ENCODE assay signal across 1 cellular context in genomic region chr12:89947437-89948265, GRCh38.
TF ChIP-seq lines count a peak whose summit lies in the region.

No MANE protein-coding gene starts in this region.

TF ChIP-seq in HEK293, 187 proteins besides CTCF, POLR2A, EP300 and RAD21 (continued from another document):
- TF ChIP-seq, protein P1, sequence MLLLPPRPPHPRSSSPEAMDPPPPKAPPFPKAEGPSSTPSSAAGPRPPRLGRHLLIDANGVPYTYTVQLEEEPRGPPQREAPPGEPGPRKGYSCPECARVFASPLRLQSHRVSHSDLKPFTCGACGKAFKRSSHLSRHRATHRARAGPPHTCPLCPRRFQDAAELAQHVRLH (tag by site-specific recombination; IDR thresholded peaks at IDR 0.05), result 0 out of 2 replicates have a peak, but pooled peaks have one; percentile 11
- no peak for TF ChIP-seq ZNF664 (tag by site-specific recombination; IDR thresholded peaks at IDR 0.05)
- TF ChIP-seq ZBTB26 (tag by site-specific recombination; optimal IDR thresholded peaks at IDR 0.05), result no peak
- no peak for TF ChIP-seq ZNF394 (tag by site-specific recombination; IDR thresholded peaks at IDR 0.05; ENCODE audit: borderline replicate concordance)
- TF ChIP-seq ZNF660 (tag by site-specific recombination; IDR thresholded peaks at IDR 0.05), result no peak; the same call in 1 of the 2 replicates
- TF ChIP-seq OVOL3 (tag by site-specific recombination; IDR thresholded peaks at IDR 0.05), result no peak
- TF ChIP-seq TCF7L2 (IDR thresholded peaks at IDR 0.05; ENCODE audit: borderline replicate concordance, low read depth, low read length), result no peak
- no peak for TF ChIP-seq ZNF560 (tag by site-specific recombination; IDR thresholded peaks at IDR 0.05; ENCODE audit: borderline replicate concordance)
- no peak for TF ChIP-seq ZNF423 (tag by site-specific recombination; IDR thresholded peaks at IDR 0.05)
- TF ChIP-seq ZNF274 (IDR thresholded peaks at IDR 0.05; ENCODE audit: low read length), result no peak
- no peak for TF ChIP-seq ZNF274 (tag by site-specific recombination; IDR thresholded peaks at IDR 0.05; ENCODE audit: borderline replicate concordance)
- TF ChIP-seq ZNF132 (tag by site-specific recombination; IDR thresholded peaks at IDR 0.05; ENCODE audit: borderline replicate concordance), result no peak
- TF ChIP-seq, protein P2, sequence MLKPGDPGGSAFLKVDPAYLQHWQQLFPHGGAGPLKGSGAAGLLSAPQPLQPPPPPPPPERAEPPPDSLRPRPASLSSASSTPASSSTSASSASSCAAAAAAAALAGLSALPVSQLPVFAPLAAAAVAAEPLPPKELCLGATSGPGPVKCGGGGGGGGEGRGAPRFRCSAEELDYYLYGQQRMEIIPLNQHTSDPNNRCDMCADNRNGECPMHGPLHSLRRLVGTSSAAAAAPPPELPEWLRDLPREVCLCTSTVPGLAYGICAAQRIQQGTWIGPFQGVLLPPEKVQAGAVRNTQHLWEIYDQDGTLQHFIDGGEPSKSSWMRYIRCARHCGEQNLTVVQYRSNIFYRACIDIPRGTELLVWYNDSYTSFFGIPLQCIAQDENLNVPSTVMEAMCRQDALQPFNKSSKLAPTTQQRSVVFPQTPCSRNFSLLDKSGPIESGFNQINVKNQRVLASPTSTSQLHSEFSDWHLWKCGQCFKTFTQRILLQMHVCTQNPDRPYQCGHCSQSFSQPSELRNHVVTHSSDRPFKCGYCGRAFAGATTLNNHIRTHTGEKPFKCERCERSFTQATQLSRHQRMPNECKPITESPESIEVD (tag by site-specific recombination; IDR thresholded peaks at IDR 0.05), result peak; percentile 92
- no peak for TF ChIP-seq ZNF391 (tag by site-specific recombination; IDR thresholded peaks at IDR 0.05; ENCODE audit: borderline replicate concordance, low read depth)
- no peak for TF ChIP-seq ZNF174 (tag by site-specific recombination; IDR thresholded peaks at IDR 0.05)
- TF ChIP-seq SCRT1 (tag by site-specific recombination; IDR thresholded peaks at IDR 0.05; ENCODE audit: borderline replicate concordance), result peak; percentile 42; the same call in 1 of the 2 replicates
- no peak for TF ChIP-seq ZNF138 (tag by site-specific recombination; IDR thresholded peaks at IDR 0.05; ENCODE audit: borderline replicate concordance)
- no peak for TF ChIP-seq GLIS2 (tag by site-specific recombination; IDR thresholded peaks at IDR 0.05)
- no peak for TF ChIP-seq ZNF549 (tag by site-specific recombination; IDR thresholded peaks at IDR 0.05)
- peak; percentile 65; the same call in 1 of the 2 replicates for TF ChIP-seq ZNF10 (tag by site-specific recombination; IDR thresholded peaks at IDR 0.05)
- no peak for TF ChIP-seq ZFP37 (tag by site-specific recombination; IDR thresholded peaks at IDR 0.05)
- TF ChIP-seq ZNF621 (tag by site-specific recombination; IDR thresholded peaks at IDR 0.05), result no peak
- peak; percentile 62 for TF ChIP-seq IKZF3 (tag by site-specific recombination; IDR thresholded peaks at IDR 0.05)
- no peak for TF ChIP-seq ZFHX2 (tag by site-specific recombination; conservative IDR thresholded peaks at IDR 0.05)
- TF ChIP-seq ZNF184 (tag by site-specific recombination; IDR thresholded peaks at IDR 0.05), result no peak
- TF ChIP-seq HOXD13 (CRISPR knock-in tag; IDR thresholded peaks at IDR 0.05; ENCODE audit: borderline replicate concordance), result no peak
- TF ChIP-seq, protein P3, sequence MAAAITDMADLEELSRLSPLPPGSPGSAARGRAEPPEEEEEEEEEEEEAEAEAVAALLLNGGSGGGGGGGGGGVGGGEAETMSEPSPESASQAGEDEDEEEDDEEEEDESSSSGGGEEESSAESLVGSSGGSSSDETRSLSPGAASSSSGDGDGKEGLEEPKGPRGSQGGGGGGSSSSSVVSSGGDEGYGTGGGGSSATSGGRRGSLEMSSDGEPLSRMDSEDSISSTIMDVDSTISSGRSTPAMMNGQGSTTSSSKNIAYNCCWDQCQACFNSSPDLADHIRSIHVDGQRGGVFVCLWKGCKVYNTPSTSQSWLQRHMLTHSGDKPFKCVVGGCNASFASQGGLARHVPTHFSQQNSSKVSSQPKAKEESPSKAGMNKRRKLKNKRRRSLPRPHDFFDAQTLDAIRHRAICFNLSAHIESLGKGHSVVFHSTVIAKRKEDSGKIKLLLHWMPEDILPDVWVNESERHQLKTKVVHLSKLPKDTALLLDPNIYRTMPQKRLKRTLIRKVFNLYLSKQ (tag by site-specific recombination; IDR thresholded peaks at IDR 0.05; ENCODE audit: borderline replicate concordance), result no peak
- TF ChIP-seq, protein P4, sequence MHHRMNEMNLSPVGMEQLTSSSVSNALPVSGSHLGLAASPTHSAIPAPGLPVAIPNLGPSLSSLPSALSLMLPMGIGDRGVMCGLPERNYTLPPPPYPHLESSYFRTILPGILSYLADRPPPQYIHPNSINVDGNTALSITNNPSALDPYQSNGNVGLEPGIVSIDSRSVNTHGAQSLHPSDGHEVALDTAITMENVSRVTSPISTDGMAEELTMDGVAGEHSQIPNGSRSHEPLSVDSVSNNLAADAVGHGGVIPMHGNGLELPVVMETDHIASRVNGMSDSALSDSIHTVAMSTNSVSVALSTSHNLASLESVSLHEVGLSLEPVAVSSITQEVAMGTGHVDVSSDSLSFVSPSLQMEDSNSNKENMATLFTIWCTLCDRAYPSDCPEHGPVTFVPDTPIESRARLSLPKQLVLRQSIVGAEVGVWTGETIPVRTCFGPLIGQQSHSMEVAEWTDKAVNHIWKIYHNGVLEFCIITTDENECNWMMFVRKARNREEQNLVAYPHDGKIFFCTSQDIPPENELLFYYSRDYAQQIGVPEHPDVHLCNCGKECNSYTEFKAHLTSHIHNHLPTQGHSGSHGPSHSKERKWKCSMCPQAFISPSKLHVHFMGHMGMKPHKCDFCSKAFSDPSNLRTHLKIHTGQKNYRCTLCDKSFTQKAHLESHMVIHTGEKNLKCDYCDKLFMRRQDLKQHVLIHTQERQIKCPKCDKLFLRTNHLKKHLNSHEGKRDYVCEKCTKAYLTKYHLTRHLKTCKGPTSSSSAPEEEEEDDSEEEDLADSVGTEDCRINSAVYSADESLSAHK (tag by site-specific recombination; IDR thresholded peaks at IDR 0.05), result peak; percentile 71
- no peak for TF ChIP-seq ZNF211 (tag by site-specific recombination; IDR thresholded peaks at IDR 0.05; ENCODE audit: low read depth)
TF ChIP-seq in HEK293: peak in this region for 29.
